In the genomic region with DNA sequence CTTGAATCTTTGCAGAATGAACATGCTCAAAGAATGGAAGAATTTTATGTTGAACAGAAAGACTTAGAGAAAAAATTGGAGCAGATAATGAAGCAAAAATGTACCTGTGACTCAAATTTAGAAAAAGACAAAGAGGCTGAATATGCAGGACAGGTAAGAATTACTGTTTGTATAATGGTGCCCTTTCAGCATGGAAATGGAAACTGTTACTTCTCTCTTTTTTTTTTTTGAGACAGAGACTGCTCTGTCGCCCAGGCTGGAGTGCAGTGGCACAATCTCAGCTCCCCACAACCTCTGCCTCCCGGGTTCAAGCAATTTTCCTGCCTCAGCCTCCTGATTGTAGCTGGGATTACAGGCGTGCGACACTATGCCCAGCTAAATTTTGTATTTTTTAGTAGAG, we compare ENCODE assay signal across 35 cellular contexts. TPM values are rescaled to one million over a fixed set of nuclear protein-coding genes. Genes with fewer than 3 reads are reported as not detected.
"Had no signal": no experiment of that assay in that cellular context is flagged by ENCODE, and none has a peak within 500 bp of the region (broad histone marks: within the 10 kb centered on the region; RNA-seq: fewer than 3 reads in every experiment).

No MANE protein-coding gene starts in this region.

- ATAC-seq: activated naive CD4-positive, alpha-beta T cell treated with anti-CD3 and anti-CD28 coated beads, Interleukin-2, amount 50 U/mL, for 72 hours; activated T-cell treated with anti-CD3 and anti-CD28 coated beads, Interleukin-2, amount 50 U/mL, for 4 hours; body of pancreas; Right ventricle myocardium inferior; SK-N-SH treated with all-trans-retinoic acid at 6 μM for 48 hours; T-cell had no signal

- H3K9me3 ChIP-seq: adrenal gland, body of pancreas, breast epithelium had no signal

- H3K4me1 ChIP-seq: adrenal gland, body of pancreas, breast epithelium had no signal

- H3K9me3 Mint-ChIP-seq: activated naive CD4-positive, alpha-beta T cell treated with anti-CD3 and anti-CD28 coated beads, Interleukin-2, amount 50 U/mL, for 72 hours; activated T-cell treated with anti-CD3 and anti-CD28 coated beads, Interleukin-2, amount 50 U/mL, for 4 hours; T-cell had no signal

- H3K27ac ChIP-seq: adrenal gland, body of pancreas, breast epithelium, PC-9, RWPE1, WERI-Rb-1 had no signal

- H3K27me3 Mint-ChIP-seq: activated CD4-positive, alpha-beta memory T cell treated with anti-CD3 and anti-CD28 coated beads for 36 hours; T-cell had no signal

- H3K27me3 ChIP-seq: adrenal gland, body of pancreas, breast epithelium had no signal

- H3K27ac Mint-ChIP-seq: activated CD4-positive, alpha-beta memory T cell treated with anti-CD3 and anti-CD28 coated beads for 36 hours; activated naive CD4-positive, alpha-beta T cell treated with anti-CD3 and anti-CD28 coated beads, Interleukin-2, amount 50 U/mL, for 72 hours; T-cell had no signal

- DNase-seq: activated CD4-positive, alpha-beta memory T cell treated with anti-CD3 and anti-CD28 coated beads for 36 hours; activated CD4-positive, alpha-beta T cell treated with anti-CD3 and anti-CD28 coated beads for 4 hours; activated CD4-positive, alpha-beta T cell treated with anti-CD3 and anti-CD28 coated beads, Interleukin-2, amount 50 U/mL, for 1 hour; activated CD8-positive, alpha-beta memory T cell treated with anti-CD3 and anti-CD28 coated beads, Interleukin-2, amount 50 U/mL, for 4 hours; activated effector memory CD4-positive, alpha-beta T cell treated with anti-CD3 and anti-CD28 coated beads, Interleukin-2, amount 50 U/mL, for 16 hours; activated naive CD4-positive, alpha-beta T cell; activated T-cell treated with anti-CD3 and anti-CD28 coated beads for 4 hours; activated T-cell treated with anti-CD3 and anti-CD28 coated beads, Interleukin-2, amount 50 U/mL, for 4 hours; adrenal gland; body of pancreas; KG1; MM.1S; NCI-H1092 treated with DMSO at 0.1 percent for 48 hours; NCI-H1417; NCI-H146; NCI-H187; NCI-H2029 treated with DMSO at 0.1 percent for 48 hours; NCI-H2107; NCI-H2171; NCI-H510A; NCI-H526; NCI-H748 treated with DMSO at 0.1 percent for 48 hours; NK-92 treated with Interleukin-12 subunit alpha and Interleukin-12 subunit beta, amount 100 ng/mL, for 24 hours; PC-9; SIG-M5; T-cell; T-helper 2 cell; T-helper 9 cell; WERI-Rb-1 had no signal

- H3K4me3 Mint-ChIP-seq: activated CD4-positive, alpha-beta memory T cell treated with anti-CD3 and anti-CD28 coated beads for 36 hours; activated T-cell treated with anti-CD3 and anti-CD28 coated beads, Interleukin-2, amount 50 U/mL, for 4 hours; T-cell had no signal

- H2AFZ ChIP-seq: PC-9 had no signal

- H3K4me2 ChIP-seq: PC-9 had no signal

- H3K36me3 ChIP-seq: breast epithelium had no signal

- H3K4me3 ChIP-seq: adrenal gland, body of pancreas, breast epithelium, PC-9 had no signal

RNA-seq across cellular contexts. Expression of gene CLDN11, which starts 27.6 kb away (rescaled TPM):
- total RNA-seq: activated CD4-positive, alpha-beta memory T cell treated with anti-CD3 and anti-CD28 coated beads for 36 hours; activated naive CD4-positive, alpha-beta T cell treated with anti-CD3 and anti-CD28 coated beads, Interleukin-2, amount 50 U/mL, for 72 hours; SK-MEL-5 had no signal
